Comparison of ENCODE assay signal across 25 cellular contexts in the genomic region with DNA sequence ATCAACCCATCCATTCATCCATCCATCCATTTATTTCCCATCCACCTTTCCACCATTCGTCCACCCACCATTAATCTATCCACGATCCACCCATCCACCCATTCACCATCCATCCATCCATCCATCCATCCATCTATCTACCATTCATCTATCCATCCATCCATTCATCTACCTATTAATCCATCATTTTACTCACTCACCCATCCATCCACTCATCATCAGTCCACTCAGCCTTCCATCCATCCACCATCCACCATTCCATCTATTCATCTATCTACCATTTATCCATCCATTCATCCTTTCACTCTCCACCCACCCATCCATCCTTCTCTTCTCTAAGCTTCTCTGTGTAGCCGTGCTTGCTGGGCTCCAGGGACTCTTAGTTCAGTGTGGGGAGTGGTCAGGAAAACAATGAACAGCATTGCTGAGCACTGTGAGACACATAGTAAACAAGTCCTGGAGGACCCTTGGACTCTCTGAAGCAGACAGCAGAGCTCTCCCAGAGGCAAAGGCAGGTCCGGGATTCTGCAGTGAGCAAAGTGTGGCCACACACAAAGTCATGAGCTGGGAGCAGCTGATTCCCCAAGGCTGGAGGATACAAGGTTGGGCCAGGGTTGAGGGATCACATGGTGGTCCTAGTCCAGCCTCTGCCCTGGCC.
DNase-seq lines count a peak whose midpoint lies in the region; ATAC-seq, FAIRE-seq and TF ChIP-seq lines count a peak whose summit lies in the region.
"Had no signal": no experiment of that assay in that cellular context is flagged by ENCODE, and none has a peak within 500 bp of the region (broad histone marks: within the 10 kb centered on the region; RNA-seq: fewer than 3 reads in every experiment).

No MANE protein-coding gene starts in this region.

- peaks cover 7% of the 10 kb centered on the region; the same call in 1 of the 2 replicates for H3K9me3 ChIP-seq in HepG2 (ENCODE audit: low read length)
- no peaks in the 10 kb centered on the region for H3K9me3 ChIP-seq in right lobe of liver
- no peaks in the 10 kb centered on the region for H3K9me3 ChIP-seq in kidney (ENCODE audit: control insufficient read depth in 1 of 2, low read length in 2 of 2)

- WGBS in HepG2 (ENCODE audit: low lambda C conversion rate) = 11% methylated on average over 4 of the region's 4 CpGs
- WGBS in right lobe of liver (ENCODE audit: insufficient coverage, low coverage, low lambda C conversion rate, missing lambda C conversion rate) = 65% methylated on average over 4 of the region's 4 CpGs

- H2AFZ ChIP-seq in HepG2 (ENCODE audit: low read length) = no peak overlapping the region

- TF ChIP-seq EP300 in HepG2 (IDR thresholded peaks at IDR 0.05; ENCODE audit: low read depth in 2 of 2, low read length in 2 of 2) (no peak), HepG2 (CRISPR knock-in tag; IDR thresholded peaks at IDR 0.05; ENCODE audit: borderline replicate concordance) (no peak)

- FAIRE-seq in HepG2 (lab: Jason Lieb, UNC) (no peak), bronchial epithelial cell (lab: Jason Lieb, UNC) (peak; percentile 58), kidney (lab: Jason Lieb, UNC) (no peak), urothelium cell line (lab: Jason Lieb, UNC) (peak; percentile 75)
- FAIRE-seq: A549, GM12891, GM18507 had no signal

- no TSS peak for BruUV-seq in HepG2 (replicated peaks; lab: Mats Ljungman, UMichigan)

- in situ Hi-C loops in HepG2 (cut with HindIII; ENCODE audit: extremely low pct_ligation_motif_present, low pct_unique_long_range_greater_than_20kb) = no loop called here

- H3K27me3 ChIP-seq in HepG2 (ENCODE audit: control insufficient read depth in 1 of 2, insufficient read depth in 2 of 2, low read length in 2 of 2) (peaks cover 1 to 4% of the 10 kb centered on the region in 2 experiments; a peak in 4 of 5 replicates), right lobe of liver (no peaks in the 10 kb centered on the region), bronchial epithelial cell (ENCODE audit: control insufficient read depth, insufficient read depth, low read length) (no peaks in the 10 kb centered on the region)
- H3K27me3 ChIP-seq: BE2C had no signal

- peak; percentile 93 for ATAC-seq in HepG2
- ATAC-seq in right lobe of liver = no peak
- ATAC-seq in HG03571 (IDR thresholded peaks at IDR 0.05; ENCODE audit: unreplicated experiment) = no peak
- ATAC-seq: A549 had no signal

- no peak overlapping the region for H3K4me2 ChIP-seq in HepG2 (ENCODE audit: low read depth, low read length)
- H3K4me2 ChIP-seq: A549 had no signal

- H3K4me1 ChIP-seq in HepG2 (ENCODE audit: insufficient read depth, low read length) = peaks cover 18% of the 10 kb centered on the region
- H3K4me1 ChIP-seq in right lobe of liver = peaks cover 0 to 22% (median 10%) of the 10 kb centered on the region in 4 donors
- no peaks in the 10 kb centered on the region for H3K4me1 ChIP-seq in kidney (ENCODE audit: control insufficient read depth in 1 of 2, insufficient read depth in 1 of 2, low read depth in 1 of 2, low read length in 2 of 2)
- H3K4me1 ChIP-seq: A549, BE2C had no signal

- TF ChIP-seq CTCF in HepG2 (CRISPR knock-in tag; IDR thresholded peaks at IDR 0.05) = no peak
- no peak for TF ChIP-seq CTCF in right lobe of liver (IDR thresholded peaks at IDR 0.05)
- no peak for TF ChIP-seq CTCF in bronchial epithelial cell (IDR thresholded peaks at IDR 0.05; ENCODE audit: insufficient read depth, low read length, severe bottlenecking)
- no peak for TF ChIP-seq CTCF in kidney (IDR thresholded peaks at IDR 0.05; ENCODE audit: borderline replicate concordance, extremely low read depth, insufficient read depth)

- no peak overlapping the region for H3K4me3 ChIP-seq in HepG2 (replicated peaks in 1 of 3; ENCODE audit: insufficient read depth in 1 of 3, low read depth in 2 of 3, low read length in 3 of 3)
- H3K4me3 ChIP-seq in right lobe of liver = no peak overlapping the region
- no peak overlapping the region for H3K4me3 ChIP-seq in bronchial epithelial cell (ENCODE audit: low read depth, low read length)
- no peak overlapping the region for H3K4me3 ChIP-seq in kidney (ENCODE audit: low read length in 2 of 2)
- H3K4me3 ChIP-seq: A549 had no signal

- DNase-seq in HepG2 (ENCODE audit: low spot score) = peak; percentile 37
- DNase-seq in right lobe of liver = no peak
- DNase-seq in bronchial epithelial cell (ENCODE audit: low read depth) = no peak
- peak; percentile 22 for DNase-seq in kidney
- DNase-seq in urothelium cell line (ENCODE audit: low spot score) = no peak
- DNase-seq in activated T-cell treated with anti-CD3 and anti-CD28 coated beads for 4 hours = no peak
- no peak for DNase-seq in H4 (ENCODE audit: low spot score)
- DNase-seq: 8988T; ACHN; AML-193; BE2C; C1 segment of cervical spinal cord; Calu3; CD4-positive, alpha-beta memory T cell; COR-L47; DMS53; DMS79 treated with DMSO at 0.1 percent for 48 hours; GF-D8; GOT3; H7; HCEC 1CT had no signal

- H3K9ac ChIP-seq in HepG2 (ENCODE audit: insufficient read depth, low read depth, low read length) (no peak overlapping the region), kidney (ENCODE audit: low read length in 2 of 2) (no peak overlapping the region)

- H3K27ac ChIP-seq in HepG2 (ENCODE audit: extremely low read length, insufficient read depth, low read length) (no peak overlapping the region), right lobe of liver (no peak overlapping the region), kidney (ENCODE audit: low read depth in 2 of 2, low read length in 2 of 2) (no peak overlapping the region)
- H3K27ac ChIP-seq: A549 had no signal

- POLR2A ChIA-PET in HepG2 (lab: Yijun Ruan, JAX) = no interaction called here

- no peaks in the 10 kb centered on the region for H4K20me1 ChIP-seq in HepG2 (ENCODE audit: insufficient read depth, low read length)

- no peaks in the 10 kb centered on the region for H3K79me2 ChIP-seq in HepG2 (ENCODE audit: insufficient read depth, low read length)

- no peak for TF ChIP-seq RAD21 in HepG2 (CRISPR knock-in tag; IDR thresholded peaks at IDR 0.05)

- H3K36me3 ChIP-seq in HepG2 (replicated peaks in 1 of 2; ENCODE audit: control insufficient read depth in 1 of 2, insufficient read depth in 2 of 2, low read length in 2 of 2) (no peaks in the 10 kb centered on the region), right lobe of liver (no peaks in the 10 kb centered on the region), bronchial epithelial cell (ENCODE audit: control insufficient read depth, insufficient read depth, low read length) (no peaks in the 10 kb centered on the region), kidney (ENCODE audit: control insufficient read depth in 1 of 2, insufficient read depth in 2 of 2, low read length in 2 of 2) (no peaks in the 10 kb centered on the region)
- H3K36me3 ChIP-seq: BE2C had no signal

- CTCF ChIA-PET in HepG2 (lab: Yijun Ruan, JAX; ENCODE audit: low intra/inter-chr PET ratio, low total read pairs) = no interaction called here

- TF ChIP-seq POLR2A in HepG2 (IDR thresholded peaks at IDR 0.05; ENCODE audit: insufficient read depth in 1 of 2, low read depth in 2 of 2, low read length in 2 of 2) (no peak), right lobe of liver (IDR thresholded peaks at IDR 0.05) (no peak)

- intact Hi-C loops in HepG2 (cut with micrococcal nuclease; ENCODE audit: unreplicated experiment) (no loop called here), right lobe of liver (cut with DNase I) (no loop called here), kidney (cut with DNase I) (no loop called here)

TF ChIP-seq in HepG2, 621 proteins besides CTCF, POLR2A, EP300 and RAD21 (continues in another document):
- TF ChIP-seq HOXA9 (CRISPR knock-in tag; IDR thresholded peaks at IDR 0.05; ENCODE audit: borderline replicate concordance) (no peak), SOX6 (IDR thresholded peaks at IDR 0.05) (no peak), SOX6 (CRISPR knock-in tag; IDR thresholded peaks at IDR 0.05) (peak; percentile 54; the same call in 1 of the 2 replicates), ZNF615 (CRISPR knock-in tag; IDR thresholded peaks at IDR 0.05; ENCODE audit: borderline replicate concordance) (no peak), BRD4 (CRISPR knock-in tag; IDR thresholded peaks at IDR 0.05) (no peak), GRHL1 (CRISPR knock-in tag; conservative IDR thresholded peaks at IDR 0.05) (no peak), TFAP4 (IDR thresholded peaks at IDR 0.05; ENCODE audit: borderline replicate concordance, low read depth) (peak; percentile 49; the same call in 1 of the 2 replicates), ZNF747 (CRISPR knock-in tag; IDR thresholded peaks at IDR 0.05; ENCODE audit: borderline replicate concordance) (no peak), IKZF5 (CRISPR knock-in tag; IDR thresholded peaks at IDR 0.05) (no peak), NFATC3 (CRISPR knock-in tag; IDR thresholded peaks at IDR 0.05) (no peak), ZNF263 (CRISPR knock-in tag; IDR thresholded peaks at IDR 0.05) (no peak)

Comparison
In these comparisons a context has a peak if more than half of its experiments do, and no peak if none do; other contexts are left out.
1. DNase-seq: peak in HepG2 (single experiment) and kidney (single experiment); none in right lobe of liver (0 of 3), bronchial epithelial cell (single experiment), urothelium cell line (single experiment), activated T-cell treated with anti-CD3 and anti-CD28 coated beads for 4 hours (single experiment) and H4 (single experiment).